In genomic region chr15:90620379-90621134, GRCh38 we compare ENCODE assay signal across 9 cellular contexts.
DNase-seq lines count a peak whose midpoint lies in the region; ATAC-seq and TF ChIP-seq lines count a peak whose summit lies in the region.
"Had no signal": no experiment of that assay in that cellular context is flagged by ENCODE, and none has a peak within 500 bp of the region (broad histone marks: within the 10 kb centered on the region; RNA-seq: fewer than 3 reads in every experiment).

No MANE protein-coding gene starts in this region.

- H3K27ac Mint-ChIP-seq in activated B cell treated with CpG ODN at 0.5 μM for 24 hours, result peak overlapping the region; percentile 88
- peak overlapping the region; percentile 70 to 93 (median 86) for H3K27ac Mint-ChIP-seq in naive thymus-derived CD8-positive, alpha-beta T cell
- no peak overlapping the region for H3K27ac Mint-ChIP-seq in neural progenitor cell

- intact Hi-C loops in activated B cell treated with CpG ODN at 0.5 μM for 24 hours (cut with micrococcal nuclease), result no loop called here
- intact Hi-C loops in vagina (cut with DNase I), result no loop called here

- H3K9ac ChIP-seq in neural progenitor cell (no peak overlapping the region), GM23248 (no peak overlapping the region)

- H2AFZ ChIP-seq in neural progenitor cell (replicated peaks) (no peak overlapping the region), GM23248 (no peak overlapping the region)

- in situ Hi-C loops in GM23248 (cut with MboI), result loop anchor here (25.0 kb wide), 1 partner anchor 308 kb away; no protein-coding TSS in a partner anchor

- peak overlapping the region; percentile 29 for H3K4me3 Mint-ChIP-seq in activated B cell treated with CpG ODN at 0.5 μM for 24 hours
- peak overlapping the region; percentile 13 to 76 (median 46) for H3K4me3 Mint-ChIP-seq in naive thymus-derived CD8-positive, alpha-beta T cell
- no peak overlapping the region for H3K4me3 Mint-ChIP-seq in neural progenitor cell

- no peaks in the 10 kb centered on the region for H3K9me3 ChIP-seq in vagina
- H3K9me3 ChIP-seq in neural progenitor cell (ENCODE audit: low read depth), result no peaks in the 10 kb centered on the region
- no peaks in the 10 kb centered on the region for H3K9me3 ChIP-seq in GM23248 (ENCODE audit: low read depth)

- H3K4me1 Mint-ChIP-seq in activated B cell treated with CpG ODN at 0.5 μM for 24 hours (peaks cover 16% of the 10 kb centered on the region), neural progenitor cell (no peaks in the 10 kb centered on the region)
- peaks cover 15 to 28% (median 19%) of the 10 kb centered on the region in 4 donors for H3K4me1 Mint-ChIP-seq in naive thymus-derived CD8-positive, alpha-beta T cell

- TF ChIP-seq CTCF in activated B cell treated with CpG ODN at 0.5 μM for 24 hours (IDR thresholded peaks at IDR 0.05), result no peak
- no peak for TF ChIP-seq CTCF in vagina (IDR thresholded peaks at IDR 0.05)
- TF ChIP-seq CTCF in neural progenitor cell (IDR thresholded peaks at IDR 0.05), result no peak

- H3K79me2 ChIP-seq in neural progenitor cell (ENCODE audit: low read depth) (no peaks in the 10 kb centered on the region), GM23248 (ENCODE audit: insufficient read depth) (no peaks in the 10 kb centered on the region)

- no peaks in the 10 kb centered on the region for H3K9me3 Mint-ChIP-seq in activated B cell treated with CpG ODN at 0.5 μM for 24 hours
- H3K9me3 Mint-ChIP-seq in naive thymus-derived CD8-positive, alpha-beta T cell, result no peaks in the 10 kb centered on the region
- H3K9me3 Mint-ChIP-seq in neural progenitor cell, result no peaks in the 10 kb centered on the region

- CTCF ChIA-PET in activated B cell treated with CpG ODN at 0.5 μM for 24 hours (lab: Charles Lee), result interaction anchor here (1.7 kb wide), 1 partner anchor 258 kb away, joined by 4 read pairs; no protein-coding TSS in a partner anchor

- TF ChIP-seq POLR2A in vagina (IDR thresholded peaks at IDR 0.05), result no peak

- ATAC-seq in GM19351 (IDR thresholded peaks at IDR 0.05; ENCODE audit: unreplicated experiment) (peak; percentile 95), HG03342 (IDR thresholded peaks at IDR 0.05; ENCODE audit: unreplicated experiment) (peak; percentile 63), activated B cell treated with CpG ODN at 0.5 μM for 24 hours (ENCODE audit: low read depth) (peak; percentile 96), HG02970 (IDR thresholded peaks at IDR 0.05; ENCODE audit: low FRiP score, unreplicated experiment) (no peak)
- peak; percentile 73 to 80 for ATAC-seq in naive thymus-derived CD8-positive, alpha-beta T cell

- DNase-seq in activated B cell treated with CpG ODN at 0.5 μM for 24 hours, result peak; percentile 28
- peak in 3 of 10 donors; percentile 15 to 34 (median 30) for DNase-seq in naive thymus-derived CD8-positive, alpha-beta T cell
- no peak for DNase-seq in vagina (ENCODE audit: extremely low spot score in 2 of 2)
- no peak for DNase-seq in neural progenitor cell (ENCODE audit: low spot score)
- DNase-seq in GM23248, result no peak
- DNase-seq: NCI-H446 treated with DMSO at 0.1 percent for 48 hours had no signal

- WGBS in GM23248 (ENCODE audit: low coverage in 1 of 2, low lambda C conversion rate in 2 of 2, missing lambda C conversion rate in 2 of 2), 2 experiments, result 80 to 83% methylated on average over 13 of the region's 13 CpGs

- no peak overlapping the region for H3K4me2 ChIP-seq in neural progenitor cell
- no peak overlapping the region for H3K4me2 ChIP-seq in GM23248 (ENCODE audit: unreplicated experiment)

- H3K4me3 ChIP-seq in vagina (no peak overlapping the region), neural progenitor cell (no peak overlapping the region), GM23248 (no peak overlapping the region)

- H3F3A ChIP-seq in neural progenitor cell (ENCODE audit: low read depth) (no peaks in the 10 kb centered on the region), GM23248 (ENCODE audit: insufficient read depth) (no peaks in the 10 kb centered on the region)

- no peaks in the 10 kb centered on the region for H3K4me1 ChIP-seq in vagina
- peaks cover 11% of the 10 kb centered on the region for H3K4me1 ChIP-seq in neural progenitor cell
- peaks cover 8% of the 10 kb centered on the region for H3K4me1 ChIP-seq in GM23248 (ENCODE audit: insufficient read depth)

- H3K9me2 ChIP-seq in GM23248 (ENCODE audit: insufficient read depth), result no peaks in the 10 kb centered on the region

- H3K36me3 Mint-ChIP-seq in activated B cell treated with CpG ODN at 0.5 μM for 24 hours (ENCODE audit: low read depth), result peaks cover 32% of the 10 kb centered on the region
- H3K36me3 Mint-ChIP-seq in naive thymus-derived CD8-positive, alpha-beta T cell, result peaks cover 11 to 49% (median 21%) of the 10 kb centered on the region in 3 donors
- H3K36me3 Mint-ChIP-seq in neural progenitor cell, result peaks cover 8% of the 10 kb centered on the region

- H3K27me3 Mint-ChIP-seq in activated B cell treated with CpG ODN at 0.5 μM for 24 hours, result no peaks in the 10 kb centered on the region
- no peaks in the 10 kb centered on the region for H3K27me3 Mint-ChIP-seq in naive thymus-derived CD8-positive, alpha-beta T cell
- peaks cover 3% of the 10 kb centered on the region for H3K27me3 Mint-ChIP-seq in neural progenitor cell (ENCODE audit: insufficient read depth, low read depth)

- no peak overlapping the region for H3K27ac ChIP-seq in vagina
- H3K27ac ChIP-seq in neural progenitor cell, result no peak overlapping the region
- no peak overlapping the region for H3K27ac ChIP-seq in GM23248

- H4K20me1 ChIP-seq in neural progenitor cell (ENCODE audit: low read depth), result no peaks in the 10 kb centered on the region
- no peaks in the 10 kb centered on the region for H4K20me1 ChIP-seq in GM23248 (ENCODE audit: insufficient read depth)

- POLR2A ChIA-PET in activated B cell treated with CpG ODN at 0.5 μM for 24 hours (lab: Charles Lee), result interaction anchor here (0.6 kb wide), 1 partner anchor 106 kb away, joined by 4 read pairs; no protein-coding TSS in a partner anchor
- POLR2A ChIA-PET in naive thymus-derived CD8-positive, alpha-beta T cell (lab: Charles Lee), result interaction anchor here (1.0 kb wide), 1 partner anchor 108 kb away, joined by 3 read pairs; no protein-coding TSS in a partner anchor

- H3K27me3 ChIP-seq in vagina (no peaks in the 10 kb centered on the region), neural progenitor cell (no peaks in the 10 kb centered on the region), GM23248 (replicated peaks; ENCODE audit: insufficient read depth) (no peaks in the 10 kb centered on the region)

- peaks cover 0 to 47% of the 10 kb centered on the region in 2 donors for H3K36me3 ChIP-seq in vagina
- no peaks in the 10 kb centered on the region for H3K36me3 ChIP-seq in neural progenitor cell
- peaks cover 19% of the 10 kb centered on the region; the same call in 1 of the 2 replicates for H3K36me3 ChIP-seq in GM23248 (ENCODE audit: low read depth)
